ENCODE assay signal across 1 cellular context in genomic region chr6:64580346-64580745, GRCh38.
A peak's percentile ranks its signal among the peaks of the same experiment; 100 is the strongest.
TF ChIP-seq lines count a peak whose summit lies in the region.

No MANE protein-coding gene starts in this region.

TF ChIP-seq in K562, 482 proteins besides CTCF, POLR2A, EP300 and RAD21 (continued from another document):
- TF ChIP-seq CEBPG (CRISPR knock-in tag; IDR thresholded peaks at IDR 0.05) (no peak), CEBPG (tag; conservative IDR thresholded peaks at IDR 0.05 in 1 of 2, IDR thresholded peaks at IDR 0.05 in 1 of 2) (peak in 1 of 2 experiments; percentile 58; a peak in 1 of 4 replicates), SNIP1 (IDR thresholded peaks at IDR 0.05; ENCODE audit: low read depth) (no peak), SIN3A (IDR thresholded peaks at IDR 0.05; ENCODE audit: borderline replicate concordance in 2 of 2, control insufficient read depth in 1 of 2, low read depth in 2 of 2, low read length in 2 of 2) (no peak), ZBTB1 (CRISPR knock-in tag; IDR thresholded peaks at IDR 0.05; ENCODE audit: borderline replicate concordance, low read depth) (no peak), RNF219 (CRISPR knock-in tag; IDR thresholded peaks at IDR 0.05) (no peak), HNRNPL (IDR thresholded peaks at IDR 0.05; ENCODE audit: low read depth, low read length) (no peak), GMEB1 (CRISPR knock-in tag; IDR thresholded peaks at IDR 0.05) (no peak), NCOA6 (IDR thresholded peaks at IDR 0.05) (no peak), MEF2D (tag; conservative IDR thresholded peaks at IDR 0.05; ENCODE audit: low read depth) (no peak), MCM3 (IDR thresholded peaks at IDR 0.05) (no peak), CEBPB (tag; IDR thresholded peaks at IDR 0.05) (0 out of 2 replicates have a peak, but pooled peaks have one; percentile 12), ZNF592 (IDR thresholded peaks at IDR 0.05) (no peak)
